Comparison of ENCODE assay signal across 1 cellular context in genomic region chr20:341682-342081, GRCh38.
TF ChIP-seq lines count a peak whose summit lies in the region.

No MANE protein-coding gene starts in this region.

TF ChIP-seq in endothelial cell of umbilical vein, 7 proteins besides CTCF, POLR2A, EP300 and RAD21:
- TF ChIP-seq GATA2 (IDR thresholded peaks at IDR 0.05; ENCODE audit: insufficient read depth, insufficient read length, low read depth, low read length) (no peak), JUN (IDR thresholded peaks at IDR 0.05; ENCODE audit: borderline replicate concordance, insufficient read depth, insufficient read length, low read depth) (peak; percentile 44), MYC (IDR thresholded peaks at IDR 0.05; ENCODE audit: low read depth, low read length) (no peak), EZH2 (IDR thresholded peaks at IDR 0.05; ENCODE audit: borderline replicate concordance, low read depth, low read length, severe bottlenecking) (no peak), FOS (IDR thresholded peaks at IDR 0.05; ENCODE audit: borderline replicate concordance, insufficient read depth, low read length) (peak; percentile 69), MAX (IDR thresholded peaks at IDR 0.05; ENCODE audit: insufficient read depth, insufficient read length) (peak; percentile 19), POLR2AphosphoS5 (IDR thresholded peaks at IDR 0.05; ENCODE audit: insufficient read depth, low read depth, low read length) (peak; percentile 27)
